In the genomic region with DNA sequence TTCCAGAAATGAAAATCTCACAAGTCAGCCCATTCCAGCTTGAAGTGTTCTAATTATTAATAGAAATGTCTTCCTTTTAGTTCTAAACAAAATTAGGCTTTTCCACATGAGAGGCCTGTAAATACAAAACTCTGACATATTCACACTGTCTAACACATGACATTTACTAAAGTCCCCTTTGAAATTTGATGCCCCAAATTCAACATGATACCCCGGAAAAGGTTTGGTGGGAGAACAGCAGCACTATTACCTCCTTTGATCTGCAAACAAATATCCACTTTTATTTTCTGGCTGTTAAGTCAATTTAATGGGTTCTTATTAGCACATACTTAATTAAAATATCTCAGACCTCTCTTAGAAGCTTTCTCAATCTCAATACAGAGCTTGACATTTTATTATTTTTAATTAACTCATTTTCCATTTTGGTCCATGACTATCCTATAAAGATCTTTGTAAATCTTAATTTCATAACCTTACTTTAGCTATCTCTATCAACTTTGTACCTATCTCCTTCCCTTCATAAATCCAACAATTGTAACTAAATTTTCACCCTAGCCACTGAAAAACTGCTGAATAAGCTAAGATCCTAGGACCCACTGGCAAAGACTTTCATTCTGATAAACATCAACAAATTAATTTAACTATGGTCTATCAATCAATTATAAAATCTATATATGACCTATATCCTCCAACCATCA, we compare ENCODE assay signal across 1 cellular context.
TF ChIP-seq lines count a peak whose summit lies in the region.

No MANE protein-coding gene starts in this region.

TF ChIP-seq in GM12878, 131 proteins besides CTCF, POLR2A, EP300 and RAD21 (continued from another document):
- no peak for TF ChIP-seq MAX (IDR thresholded peaks at IDR 0.05; ENCODE audit: low read depth, low read length)
